19 cellular contexts compared by ENCODE assay signal in genomic region chr9:93587284-93587650, GRCh38. TPM values are rescaled to one million over a fixed set of nuclear protein-coding genes. Genes with fewer than 3 reads are reported as not detected.
A peak's percentile ranks its signal among the peaks of the same experiment; 100 is the strongest.
DNase-seq lines count a peak whose midpoint lies in the region; ATAC-seq and TF ChIP-seq lines count a peak whose summit lies in the region.
"Had no signal": no experiment of that assay in that cellular context is flagged by ENCODE, and none has a peak within 500 bp of the region (broad histone marks: within the 10 kb centered on the region; RNA-seq: fewer than 3 reads in every experiment).

No MANE protein-coding gene starts in this region.

- no peak overlapping the region for H3K4me3 Mint-ChIP-seq in activated CD8-positive, alpha-beta memory T cell treated with anti-CD3 and anti-CD28 coated beads, Interleukin-2, amount 10 ng/mL, durations not matched to agents 7 days and 5 days
- H3K4me3 Mint-ChIP-seq in endodermal cell (no peak overlapping the region), immature natural killer cell (no peak overlapping the region)
- H3K4me3 Mint-ChIP-seq: CD8-positive, alpha-beta memory T cell had no signal

- H3K36me3 ChIP-seq in HEK293 (ENCODE audit: control insufficient read depth in 2 of 2, insufficient read depth in 1 of 2, low read length in 2 of 2) (no peaks in the 10 kb centered on the region), endodermal cell (ENCODE audit: control insufficient read depth, insufficient read depth, low read length) (peaks cover 4% of the 10 kb centered on the region), thyroid gland (no peaks in the 10 kb centered on the region), breast epithelium (no peaks in the 10 kb centered on the region)

- H3K9me3 Mint-ChIP-seq in activated CD8-positive, alpha-beta memory T cell treated with anti-CD3 and anti-CD28 coated beads, Interleukin-2, amount 10 ng/mL, durations not matched to agents 7 days and 5 days (ENCODE audit: low read depth), result peaks cover 14% of the 10 kb centered on the region
- H3K9me3 Mint-ChIP-seq in endodermal cell, result peaks cover 4% of the 10 kb centered on the region
- H3K9me3 Mint-ChIP-seq in immature natural killer cell, result no peaks in the 10 kb centered on the region

- WGBS in endodermal cell (ENCODE audit: insufficient coverage in 1 of 2, insufficient read length in 1 of 2), 2 experiments, result 91 to 93% methylated on average over 5 to 7 of the region's 7 CpGs
- WGBS in thyroid gland, 2 donors, result 90 to 93% methylated on average over 7 of the region's 7 CpGs

- H3K27ac ChIP-seq in HEK293 (ENCODE audit: extremely low read depth, low read depth, low read length) (no peak overlapping the region), endodermal cell (ENCODE audit: low read depth, low read length) (no peak overlapping the region), thyroid gland (peak overlapping the region; percentile 86 to 96 (median 96)), breast epithelium (no peak overlapping the region)

- H3K9me3 ChIP-seq in HEK293 (ENCODE audit: control insufficient read depth, insufficient read depth, low read depth, low read length), result no peaks in the 10 kb centered on the region
- peaks cover 9% of the 10 kb centered on the region for H3K9me3 ChIP-seq in endodermal cell (ENCODE audit: control insufficient read depth, low read length)
- no peaks in the 10 kb centered on the region for H3K9me3 ChIP-seq in thyroid gland
- no peaks in the 10 kb centered on the region for H3K9me3 ChIP-seq in breast epithelium

- no peak overlapping the region for H3K27ac Mint-ChIP-seq in activated CD8-positive, alpha-beta memory T cell treated with anti-CD3 and anti-CD28 coated beads, Interleukin-2, amount 10 ng/mL, durations not matched to agents 7 days and 5 days
- H3K27ac Mint-ChIP-seq in endodermal cell, result no peak overlapping the region
- no peak overlapping the region for H3K27ac Mint-ChIP-seq in immature natural killer cell

- POLR2A ChIA-PET in HEK293 (lab: Yijun Ruan, JAX), result interaction anchor here (1.3 to 1.6 kb wide), 2 partner anchors 8 to 22 kb away, joined by 3 to 5 read pairs; no protein-coding TSS in a partner anchor

- DNase-seq in activated CD8-positive, alpha-beta memory T cell treated with anti-CD3 and anti-CD28 coated beads for 24 hours, result peak; percentile 43
- DNase-seq in activated CD8-positive, alpha-beta memory T cell treated with anti-CD3 and anti-CD28 coated beads, Interleukin-2, amount 10 ng/mL, durations not matched to agents 7 days and 5 days, result no peak
- DNase-seq in endodermal cell, result peak; percentile 37
- no peak for DNase-seq in thyroid gland
- no peak for DNase-seq in immature natural killer cell
- DNase-seq in breast epithelium (ENCODE audit: low spot score in 2 of 2), result no peak
- DNase-seq: 8988T; CD8-positive, alpha-beta memory T cell; DMS79; GOT3; KBM-7; NCI-H1105 treated with DMSO at 0.1 percent for 48 hours; NCI-H1694 treated with DMSO at 0.1 percent for 48 hours; NCI-H226; NCI-H524; NCI-H82; RPMI8226 had no signal

- H3K4me1 Mint-ChIP-seq in activated CD8-positive, alpha-beta memory T cell treated with anti-CD3 and anti-CD28 coated beads, Interleukin-2, amount 10 ng/mL, durations not matched to agents 7 days and 5 days, result peaks cover 8% of the 10 kb centered on the region
- peaks cover 20% of the 10 kb centered on the region for H3K4me1 Mint-ChIP-seq in endodermal cell
- peaks cover 25 to 37% of the 10 kb centered on the region in 2 donors for H3K4me1 Mint-ChIP-seq in immature natural killer cell

- intact Hi-C loops in thyroid gland (cut with DNase I) (no loop called here), breast epithelium (cut with DNase I; ENCODE audit: low total_unique reads) (no loop called here)

- H3K27me3 ChIP-seq in endodermal cell (ENCODE audit: control insufficient read depth, insufficient read depth, low read length, poor library complexity, severe bottlenecking), result no peaks in the 10 kb centered on the region
- H3K27me3 ChIP-seq in thyroid gland, result no peaks in the 10 kb centered on the region
- H3K27me3 ChIP-seq in breast epithelium, result no peaks in the 10 kb centered on the region

- H3K4me3 ChIP-seq in HEK293 (ENCODE audit: low read depth, low read length) (no peak overlapping the region), endodermal cell (ENCODE audit: low read length) (no peak overlapping the region), thyroid gland (replicated peaks in 1 of 3) (no peak overlapping the region), breast epithelium (no peak overlapping the region)

- H3K27me3 Mint-ChIP-seq in activated CD8-positive, alpha-beta memory T cell treated with anti-CD3 and anti-CD28 coated beads, Interleukin-2, amount 10 ng/mL, durations not matched to agents 7 days and 5 days, result no peaks in the 10 kb centered on the region
- H3K27me3 Mint-ChIP-seq in endodermal cell (ENCODE audit: insufficient read depth) (no peaks in the 10 kb centered on the region), immature natural killer cell (ENCODE audit: low read depth in 3 of 3) (peaks cover 0 to 1% (median 0%) of the 10 kb centered on the region in 3 donors)
- H3K27me3 Mint-ChIP-seq: CD8-positive, alpha-beta memory T cell had no signal

- CTCF ChIA-PET in activated CD8-positive, alpha-beta memory T cell treated with anti-CD3 and anti-CD28 coated beads, Interleukin-2, amount 10 ng/mL, durations not matched to agents 7 days and 5 days (lab: Charles Lee), result no interaction called here
- CTCF ChIA-PET in HEK293 (lab: Yijun Ruan, JAX), result interaction anchor here (0.6 kb wide), 1 partner anchor 451 kb away, joined by 4 read pairs; no protein-coding TSS in a partner anchor

- TF ChIP-seq POLR2A in thyroid gland (IDR thresholded peaks at IDR 0.05), result no peak
- no peak for TF ChIP-seq POLR2A in breast epithelium (IDR thresholded peaks at IDR 0.05)

- peaks cover 21% of the 10 kb centered on the region for H3K36me3 Mint-ChIP-seq in activated CD8-positive, alpha-beta memory T cell treated with anti-CD3 and anti-CD28 coated beads, Interleukin-2, amount 10 ng/mL, durations not matched to agents 7 days and 5 days
- peaks cover 6% of the 10 kb centered on the region for H3K36me3 Mint-ChIP-seq in endodermal cell (ENCODE audit: low read depth)
- peaks cover 0 to 6% (median 3%) of the 10 kb centered on the region in 3 donors for H3K36me3 Mint-ChIP-seq in immature natural killer cell

- no peak for ATAC-seq in activated CD8-positive, alpha-beta memory T cell treated with anti-CD3 and anti-CD28 coated beads, Interleukin-2, amount 10 ng/mL, durations not matched to agents 7 days and 5 days
- no peak for ATAC-seq in HG03521 (IDR thresholded peaks at IDR 0.05; ENCODE audit: unreplicated experiment)

- H3K9ac ChIP-seq in endodermal cell (ENCODE audit: extremely low read depth, low read length, poor library complexity, severe bottlenecking), result no peak overlapping the region

- no peak for TF ChIP-seq CTCF in HEK293 (tag by site-specific recombination; IDR thresholded peaks at IDR 0.05)
- TF ChIP-seq CTCF in endodermal cell (conservative IDR thresholded peaks at IDR 0.05), result no peak
- no peak for TF ChIP-seq CTCF in thyroid gland (IDR thresholded peaks at IDR 0.05)
- no peak for TF ChIP-seq CTCF in breast epithelium (IDR thresholded peaks at IDR 0.05)

- H3K4me1 ChIP-seq in HEK293 (ENCODE audit: control insufficient read depth, insufficient read depth, low read length) (no peaks in the 10 kb centered on the region), endodermal cell (ENCODE audit: control insufficient read depth, insufficient read depth, low read length) (peaks cover 1% of the 10 kb centered on the region), thyroid gland (peaks cover 59 to 79% of the 10 kb centered on the region in 2 donors), breast epithelium (peaks cover 0 to 8% of the 10 kb centered on the region in 2 donors)

TF ChIP-seq in HEK293, 187 proteins besides CTCF, POLR2A, EP300 and RAD21:
- TF ChIP-seq ZBTB6 (tag by site-specific recombination; IDR thresholded peaks at IDR 0.05) (peak; percentile 54; the same call in 1 of the 2 replicates), PBX3 (CRISPR knock-in tag; IDR thresholded peaks at IDR 0.05) (no peak)
TF ChIP-seq in HEK293: peak in this region for 1.

RNA-seq across cellular contexts. Expression of gene PHF2, which starts 10.9 kb away (rescaled TPM):
- 10 to 100 TPM; 25.1 to 26.3 TPM for total RNA-seq in activated CD8-positive, alpha-beta memory T cell treated with anti-CD3 and anti-CD28 coated beads, Interleukin-2, amount 10 ng/mL, durations not matched to agents 7 days and 5 days
- total RNA-seq in endodermal cell (10 to 100 TPM; 17.1 to 20.2 TPM), thyroid gland (10 to 100 TPM; 32.8 to 50.1 (median 33.0) TPM), breast epithelium (10 to 100 TPM; 24.8 to 26.9 (median 25.9) TPM)
- polyA plus RNA-seq in endodermal cell (2013, experiment 1 of 2), result 21.4 TPM
- 21.7 TPM for polyA plus RNA-seq in endodermal cell (2013, experiment 2 of 2)
- polyA plus RNA-seq in immature natural killer cell, result 1 to 10 TPM in 1 of 3 donors, under 1 TPM in 2; 0.58 to 2.1 (median 0.80) TPM

Comparison
In these comparisons a context has a peak if more than half of its experiments do, and no peak if none do; other contexts are left out.
1. DNase-seq: peak in activated CD8-positive, alpha-beta memory T cell treated with anti-CD3 and anti-CD28 coated beads for 24 hours (single experiment) and endodermal cell (single experiment); none in activated CD8-positive, alpha-beta memory T cell treated with anti-CD3 and anti-CD28 coated beads, Interleukin-2, amount 10 ng/mL, durations not matched to agents 7 days and 5 days (single experiment), thyroid gland (0 of 2), immature natural killer cell (0 of 3) and breast epithelium (0 of 2).
2. H3K27ac ChIP-seq: peak in thyroid gland (3 of 3); none in HEK293 (single experiment), endodermal cell (single experiment) and breast epithelium (0 of 2).